ENCODE assay signal across 16 cellular contexts in the genomic region with DNA sequence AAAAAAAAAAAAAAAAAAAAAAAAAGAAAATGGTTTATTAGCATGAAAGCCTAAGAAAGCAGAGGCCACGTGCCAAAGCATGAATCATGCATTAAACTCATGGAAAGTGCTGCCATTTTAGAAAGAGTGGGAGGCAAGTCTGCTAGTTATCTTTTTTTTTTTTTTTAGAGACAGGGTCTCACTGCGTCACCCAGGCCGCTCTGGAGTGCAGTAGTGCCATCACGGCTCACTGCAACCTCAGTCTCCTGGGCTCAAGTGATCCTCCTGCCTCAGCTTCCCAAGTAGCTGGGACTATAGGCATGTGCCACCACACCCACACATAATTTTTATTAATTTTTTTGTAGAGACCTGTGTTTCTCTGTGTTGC. TPM values are rescaled to one million over a fixed set of nuclear protein-coding genes. Genes with fewer than 3 reads are reported as not detected.
A peak's percentile ranks its signal among the peaks of the same experiment; 100 is the strongest.
DNase-seq lines count a peak whose midpoint lies in the region; ATAC-seq and TF ChIP-seq lines count a peak whose summit lies in the region.
"Had no signal": no experiment of that assay in that cellular context is flagged by ENCODE, and none has a peak within 500 bp of the region (broad histone marks: within the 10 kb centered on the region; RNA-seq: fewer than 3 reads in every experiment).

No MANE protein-coding gene starts in this region.

- H3K4me3 Mint-ChIP-seq in CD4-positive, CD25-positive, alpha-beta regulatory T cell: peak overlapping the region; percentile 76 to 88 (median 78)

- H3K9me3 ChIP-seq in BLaER1 (no peaks in the 10 kb centered on the region), MM.1S (replicated peaks; ENCODE audit: insufficient read depth, low read length) (no peaks in the 10 kb centered on the region)
- no peaks in the 10 kb centered on the region for H3K9me3 ChIP-seq in CD4-positive, CD25-positive, alpha-beta regulatory T cell (ENCODE audit: control insufficient read depth in 2 of 2, low read length in 2 of 2)
- H3K9me3 ChIP-seq: stomach had no signal

- TF ChIP-seq CTCF in MM.1S (IDR thresholded peaks at IDR 0.05; ENCODE audit: low read length): no peak

- H3K27ac Mint-ChIP-seq in CD4-positive, CD25-positive, alpha-beta regulatory T cell: peak overlapping the region; percentile 46 to 82 (median 56)

- H3K27me3 Mint-ChIP-seq in CD4-positive, CD25-positive, alpha-beta regulatory T cell: peaks cover 4% of the 10 kb centered on the region
- H3K27me3 Mint-ChIP-seq: natural killer cell treated with Interleukin-12 subunit alpha and Interleukin-12 subunit beta and Interleukin-15 and Interleukin-18, amount 100 ng/mL, for 72 hours had no signal

- H3K4me3 ChIP-seq in BLaER1 (no peak overlapping the region), MM.1S (ENCODE audit: low read length) (no peak overlapping the region)
- peak overlapping the region; percentile 41 for H3K4me3 ChIP-seq in CD4-positive, CD25-positive, alpha-beta regulatory T cell (ENCODE audit: low read depth, low read length)
- H3K4me3 ChIP-seq: stomach had no signal

- no peak for ATAC-seq in CD4-positive, CD25-positive, alpha-beta regulatory T cell (ENCODE audit: low read depth in 2 of 2)
- ATAC-seq: natural killer cell treated with Interleukin-12 subunit alpha and Interleukin-12 subunit beta and Interleukin-15 and Interleukin-18, amount 100 ng/mL, for 72 hours had no signal

- H3K36me3 Mint-ChIP-seq in CD4-positive, CD25-positive, alpha-beta regulatory T cell: no peaks in the 10 kb centered on the region
- H3K36me3 Mint-ChIP-seq: natural killer cell treated with Interleukin-12 subunit alpha and Interleukin-12 subunit beta and Interleukin-15 and Interleukin-18, amount 100 ng/mL, for 72 hours had no signal

- H3K27me3 ChIP-seq in BLaER1 (no peaks in the 10 kb centered on the region), MM.1S (replicated peaks; ENCODE audit: insufficient read depth, low read length) (no peaks in the 10 kb centered on the region)
- no peaks in the 10 kb centered on the region for H3K27me3 ChIP-seq in CD4-positive, CD25-positive, alpha-beta regulatory T cell (ENCODE audit: control insufficient read depth, insufficient read depth, low read length)
- H3K27me3 ChIP-seq: stomach had no signal

- H3K9ac ChIP-seq in BLaER1 (no peak overlapping the region), MM.1S (ENCODE audit: low read length) (no peak overlapping the region)

- H3K4me1 ChIP-seq in BLaER1 (peaks cover 44% of the 10 kb centered on the region), MM.1S (ENCODE audit: low read length) (peaks cover 15% of the 10 kb centered on the region)
- peaks cover 47% of the 10 kb centered on the region for H3K4me1 ChIP-seq in CD4-positive, CD25-positive, alpha-beta regulatory T cell (ENCODE audit: control insufficient read depth, insufficient read depth, low read length, poor library complexity, severe bottlenecking)

- H3F3A ChIP-seq in MM.1S (ENCODE audit: insufficient read depth, low read length): 0 out of 2 replicates have a peak, but pooled peaks cover 9% of the 10 kb centered on the region

- H3K9me2 ChIP-seq in MM.1S (replicated peaks; ENCODE audit: insufficient read depth, low read length): no peaks in the 10 kb centered on the region

- no peak overlapping the region for H2AFZ ChIP-seq in MM.1S (ENCODE audit: low read length)

- DNase-seq in CD4-positive, CD25-positive, alpha-beta regulatory T cell: peak in 1 of 3 donors; percentile 47
- DNase-seq in RPMI7951 (ENCODE audit: low read depth): peak; percentile 57
- DNase-seq in amniotic epithelial cell (ENCODE audit: low read depth): peak; percentile 39
- DNase-seq in DMS153 (lab: John Stamatoyannopoulos, UW): no peak
- no peak for DNase-seq in MM.1S
- DNase-seq in GF-D8 (lab: John Stamatoyannopoulos, UW): no peak
- DNase-seq: aorta, cortex of kidney, HCEC 1CT, Karpas-422, NCI-H2029 treated with DMSO at 0.1 percent for 48 hours, NCI-H748 treated with DMSO at 0.1 percent for 48 hours, RPMI8226, stomach had no signal

- H3K79me2 ChIP-seq in MM.1S (ENCODE audit: low read length): peaks cover 13% of the 10 kb centered on the region

- H3K4me2 ChIP-seq in BLaER1 (peak overlapping the region; percentile 49), MM.1S (ENCODE audit: low read depth, low read length) (no peak overlapping the region)

- H3K4me1 Mint-ChIP-seq in CD4-positive, CD25-positive, alpha-beta regulatory T cell: peaks cover 7 to 59% (median 20%) of the 10 kb centered on the region in 4 donors

- no peaks in the 10 kb centered on the region for H4K20me1 ChIP-seq in BLaER1
- no peaks in the 10 kb centered on the region for H4K20me1 ChIP-seq in MM.1S (ENCODE audit: insufficient read depth, low read length)

- H3K27ac ChIP-seq in BLaER1 (no peak overlapping the region), MM.1S (ENCODE audit: low read length) (no peak overlapping the region)
- no peak overlapping the region for H3K27ac ChIP-seq in CD4-positive, CD25-positive, alpha-beta regulatory T cell (ENCODE audit: insufficient read depth, low read length, poor library complexity, severe bottlenecking)
- H3K27ac ChIP-seq: stomach had no signal

- H3K9me3 Mint-ChIP-seq in CD4-positive, CD25-positive, alpha-beta regulatory T cell: peaks cover 0 to 1% (median 0%) of the 10 kb centered on the region in 7 donors
- H3K9me3 Mint-ChIP-seq: natural killer cell treated with Interleukin-12 subunit alpha and Interleukin-12 subunit beta and Interleukin-15 and Interleukin-18, amount 100 ng/mL, for 72 hours had no signal

- H3K36me3 ChIP-seq in BLaER1 (no peaks in the 10 kb centered on the region), MM.1S (replicated peaks; ENCODE audit: insufficient read depth, low read length) (no peaks in the 10 kb centered on the region)
- H3K36me3 ChIP-seq in CD4-positive, CD25-positive, alpha-beta regulatory T cell (ENCODE audit: control insufficient read depth, insufficient read depth, low read length): no peaks in the 10 kb centered on the region
- H3K36me3 ChIP-seq: stomach had no signal

RNA-seq across cellular contexts. Expression of gene VWA7, which starts 5.2 kb away (rescaled TPM):
- 6.8 TPM for total RNA-seq in CD4-positive, CD25-positive, alpha-beta regulatory T cell
- polyA plus RNA-seq in CD4-positive, CD25-positive, alpha-beta regulatory T cell: 1 to 10 TPM in 3 of 4 donors, under 1 TPM in 1; 0.91 to 1.2 (median 1.2) TPM
- 0.10 and 0.36 TPM in 2 replicates for total RNA-seq in RPMI7951 (2014; rRNA removed; shearing (Covaris generic))

RNA-seq across cellular contexts. Expression of gene SAPCD1, which starts 9.5 kb away (rescaled TPM):
- 2.3 TPM for total RNA-seq in CD4-positive, CD25-positive, alpha-beta regulatory T cell
- not detected for polyA plus RNA-seq in CD4-positive, CD25-positive, alpha-beta regulatory T cell
- 0.72 and 2.7 TPM in 2 replicates for total RNA-seq in RPMI7951 (2014; rRNA removed; shearing (Covaris generic))

RNA-seq across cellular contexts. Expression of gene VARS1, which starts 23.6 kb away (rescaled TPM):
- 63.4 TPM for total RNA-seq in CD4-positive, CD25-positive, alpha-beta regulatory T cell
- polyA plus RNA-seq in CD4-positive, CD25-positive, alpha-beta regulatory T cell: 10 to 100 TPM; 27.1 to 45.1 (median 29.9) TPM
- total RNA-seq in RPMI7951 (2014; rRNA removed; shearing (Covaris generic)): 26.4 and 33.6 TPM in 2 replicates

RNA-seq across cellular contexts. Expression of gene MSH5, which starts 32.2 kb away (rescaled TPM):
- 17.4 TPM for total RNA-seq in CD4-positive, CD25-positive, alpha-beta regulatory T cell
- 1 to 10 TPM; 1.2 to 3.3 (median 1.3) TPM for polyA plus RNA-seq in CD4-positive, CD25-positive, alpha-beta regulatory T cell
- 14.1 and 17.8 TPM in 2 replicates for total RNA-seq in RPMI7951 (2014; rRNA removed; shearing (Covaris generic))

RNA-seq across cellular contexts. Expression of gene LSM2, which starts 34.8 kb away (rescaled TPM):
- total RNA-seq in CD4-positive, CD25-positive, alpha-beta regulatory T cell: 29.3 TPM
- 100 to 1,000 TPM in 1 of 4 donors, 10 to 100 TPM in 3; 80.0 to 122 (median 87.5) TPM for polyA plus RNA-seq in CD4-positive, CD25-positive, alpha-beta regulatory T cell
- 145 and 164 TPM in 2 replicates for total RNA-seq in RPMI7951 (2014; rRNA removed; shearing (Covaris generic))

Comparison
In these comparisons a context has a peak if more than half of its experiments do, and no peak if none do; other contexts are left out.
1. DNase-seq: peak in RPMI7951 (single experiment) and amniotic epithelial cell (single experiment); none in DMS153 (single experiment), MM.1S (single experiment) and GF-D8 (single experiment).